In genomic region chr2:69693472-69694450, GRCh38 we compare ENCODE assay signal across 9 cellular contexts. TPM values are rescaled to one million over a fixed set of nuclear protein-coding genes. Genes with fewer than 3 reads are reported as not detected.
DNase-seq lines count a peak whose midpoint lies in the region; ATAC-seq, FAIRE-seq and TF ChIP-seq lines count a peak whose summit lies in the region.
"Had no signal": no experiment of that assay in that cellular context is flagged by ENCODE, and none has a peak within 500 bp of the region (broad histone marks: within the 10 kb centered on the region; RNA-seq: fewer than 3 reads in every experiment).

No MANE protein-coding gene starts in this region.

- peaks cover 57% of the 10 kb centered on the region for H3K4me1 Mint-ChIP-seq in T-helper 1 cell treated with Interleukin-12 subunit alpha and Interleukin-12 subunit beta and Interleukin-4 antibody, amounts not matched to agents 30 μg/mL and 1 μg/mL, for 36 hours (ENCODE audit: low read depth)

- peak overlapping the region; percentile 73 for H3K27ac ChIP-seq in effector memory CD4-positive, alpha-beta T cell (ENCODE audit: insufficient read depth, low read length, poor library complexity, severe bottlenecking)
- H3K27ac ChIP-seq in RWPE1: no peak overlapping the region

- CTCF ChIA-PET in RWPE1 (lab: Yijun Ruan, JAX): interaction anchor here (1.1 kb wide), 1 partner anchor 17 kb away, joined by 3 read pairs; no protein-coding TSS in a partner anchor

- peaks cover 60% of the 10 kb centered on the region for H3K4me1 ChIP-seq in effector memory CD4-positive, alpha-beta T cell (ENCODE audit: control insufficient read depth, insufficient read depth, low read length, poor library complexity, severe bottlenecking)

- POLR2A ChIA-PET in RWPE1 (lab: Yijun Ruan, JAX; ENCODE audit: low non-redundant PET): no interaction called here

- DNase-seq in Daoy (ENCODE audit: low read depth) (peak; percentile 38), G401 (ENCODE audit: low spot score) (no peak), RWPE1 (ENCODE audit: low spot score) (no peak), NCI-H1694 treated with DMSO at 0.1 percent for 48 hours (lab: John Stamatoyannopoulos, UW) (no peak), D721Med (ENCODE audit: insufficient read length, low spot score) (no peak)
- peak; percentile 32 to 45 (median 44) for DNase-seq in effector memory CD4-positive, alpha-beta T cell
- DNase-seq: KG1 had no signal

- in situ Hi-C loops in G401 (cut with HindIII; ENCODE audit: low sequenced_read_pairs): no loop called here

- no peak for FAIRE-seq in D721Med (lab: Jason Lieb, UNC)

- TF ChIP-seq CTCF in RWPE1 (conservative IDR thresholded peaks at IDR 0.05; ENCODE audit: low read depth) (no peak), D721Med (IDR thresholded peaks at IDR 0.05; ENCODE audit: insufficient read depth, missing control alignments) (no peak)

- H3K4me3 ChIP-seq in effector memory CD4-positive, alpha-beta T cell (ENCODE audit: insufficient read depth, low read depth, low read length, poor library complexity, severe bottlenecking): peak overlapping the region; percentile 20

- peak overlapping the region; percentile 84 for H3K27ac Mint-ChIP-seq in T-helper 1 cell treated with Interleukin-12 subunit alpha and Interleukin-12 subunit beta and Interleukin-4 antibody, amounts not matched to agents 30 μg/mL and 1 μg/mL, for 36 hours

- H3K4me3 Mint-ChIP-seq in T-helper 1 cell treated with Interleukin-12 subunit alpha and Interleukin-12 subunit beta and Interleukin-4 antibody, amounts not matched to agents 30 μg/mL and 1 μg/mL, for 36 hours: peak overlapping the region; percentile 71

- peaks cover 6% of the 10 kb centered on the region for H3K36me3 Mint-ChIP-seq in T-helper 1 cell treated with Interleukin-12 subunit alpha and Interleukin-12 subunit beta and Interleukin-4 antibody, amounts not matched to agents 30 μg/mL and 1 μg/mL, for 36 hours (ENCODE audit: low read depth)

- no peaks in the 10 kb centered on the region for H3K9me3 Mint-ChIP-seq in T-helper 1 cell treated with Interleukin-12 subunit alpha and Interleukin-12 subunit beta and Interleukin-4 antibody, amounts not matched to agents 30 μg/mL and 1 μg/mL, for 36 hours

- H3K36me3 ChIP-seq in effector memory CD4-positive, alpha-beta T cell (ENCODE audit: control insufficient read depth, insufficient read depth, low read length): no peaks in the 10 kb centered on the region

- peak; percentile 66 for ATAC-seq in HG02642 (IDR thresholded peaks at IDR 0.05; ENCODE audit: poor library complexity, unreplicated experiment)

- H3K27me3 ChIP-seq in effector memory CD4-positive, alpha-beta T cell (replicated peaks; ENCODE audit: control insufficient read depth, insufficient read depth, low read length, poor library complexity, severe bottlenecking): no peaks in the 10 kb centered on the region

- H3K9me3 ChIP-seq in effector memory CD4-positive, alpha-beta T cell (ENCODE audit: control insufficient read depth, low read length): no peaks in the 10 kb centered on the region

- peaks cover 5% of the 10 kb centered on the region for H3K27me3 Mint-ChIP-seq in T-helper 1 cell treated with Interleukin-12 subunit alpha and Interleukin-12 subunit beta and Interleukin-4 antibody, amounts not matched to agents 30 μg/mL and 1 μg/mL, for 36 hours (ENCODE audit: low read depth)

RNA-seq across cellular contexts. Expression of gene ANXA4, which starts 48.2 kb away (rescaled TPM):
- total RNA-seq in Daoy (2014; rRNA removed; shearing (Covaris generic)): 3.7 and 7.0 TPM in 2 replicates
- 64.8 and 85.8 TPM in 2 replicates for total RNA-seq in G401 (2014; rRNA removed; shearing (Covaris generic))

RNA-seq across cellular contexts. Expression of gene AAK1, which starts 50.2 kb away (rescaled TPM):
- 21.5 and 23.4 TPM in 2 replicates for total RNA-seq in Daoy (2014; rRNA removed; shearing (Covaris generic))
- 5.6 and 19.6 TPM in 2 replicates for total RNA-seq in G401 (2014; rRNA removed; shearing (Covaris generic))

Comparison
In these comparisons a context has a peak if more than half of its experiments do, and no peak if none do; other contexts are left out.
1. DNase-seq: peak in Daoy (single experiment) and effector memory CD4-positive, alpha-beta T cell (3 of 3); none in G401 (single experiment), RWPE1 (single experiment), NCI-H1694 treated with DMSO at 0.1 percent for 48 hours (single experiment) and D721Med (single experiment).